Comparison of ENCODE assay signal across 8 cellular contexts in the genomic region with DNA sequence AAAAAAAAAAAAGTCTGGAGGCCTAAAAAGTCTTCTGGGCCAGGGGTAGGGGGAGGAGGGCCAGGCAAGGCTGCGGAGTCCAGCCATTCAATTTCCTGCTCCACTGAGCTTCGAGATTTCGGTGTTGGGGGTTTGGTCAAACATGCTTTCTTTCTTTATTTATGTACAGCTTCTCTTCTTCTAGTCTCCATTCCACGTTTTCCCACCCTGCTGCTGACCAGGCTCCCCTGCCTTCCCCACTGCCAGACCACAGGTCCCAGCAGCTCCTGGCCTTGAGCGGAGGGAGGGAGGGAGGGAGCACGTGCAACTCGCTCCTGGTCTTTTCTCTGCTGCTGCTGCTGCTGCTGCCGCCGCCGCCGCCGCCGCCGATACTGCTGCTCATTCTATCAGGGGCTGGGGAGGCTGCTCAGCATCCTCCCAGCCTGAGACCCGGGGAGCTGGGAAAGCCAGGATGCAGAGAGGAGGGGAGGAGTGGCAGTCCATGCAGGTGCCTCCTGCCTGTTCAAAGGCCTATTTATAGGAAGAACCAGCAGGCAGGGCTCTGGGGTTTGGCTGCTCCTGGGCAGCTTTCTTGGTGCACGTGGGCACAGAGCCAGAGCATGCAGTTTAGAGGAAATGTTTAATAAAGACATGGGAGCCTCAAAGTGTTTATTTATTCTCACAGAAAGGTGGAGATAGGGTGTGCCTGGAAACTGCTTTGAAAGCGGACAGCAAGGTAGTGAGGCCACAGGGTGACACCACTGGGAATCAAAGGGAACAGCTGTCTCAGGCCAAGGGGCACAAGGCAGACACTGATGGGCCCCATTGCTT. TPM values are rescaled to one million over a fixed set of nuclear protein-coding genes. Genes with fewer than 3 reads are reported as not detected.
DNase-seq lines count a peak whose midpoint lies in the region; ATAC-seq and TF ChIP-seq lines count a peak whose summit lies in the region.

No MANE protein-coding gene starts in this region.

- no peaks in the 10 kb centered on the region for H3K36me3 ChIP-seq in H7 (replicated peaks; ENCODE audit: control insufficient read depth, insufficient read depth, low read length)
- H3K36me3 ChIP-seq in heart right ventricle, result no peaks in the 10 kb centered on the region

- intact Hi-C loops in heart right ventricle (cut with DNase I), result loop anchor here in 2 of 10 donors (5.0 to 10.0 kb wide), 2 partner anchors 51 to 63 kb away; no protein-coding TSS in a partner anchor

- WGBS in heart right ventricle, 2 donors, result 6 to 7% methylated on average over 17 of the region's 17 CpGs

- H3K4me3 ChIP-seq in H7 (ENCODE audit: insufficient read depth, low read depth, low read length) (peak overlapping the region; percentile 35), heart right ventricle (peak overlapping the region in 7 of 10 donors; percentile 16 to 45 (median 32))

- H3K4me1 ChIP-seq in heart right ventricle, result peaks cover 20 to 52% (median 47%) of the 10 kb centered on the region in 9 donors

- CTCF ChIA-PET in RWPE1 (lab: Yijun Ruan, JAX), result interaction anchor here (0.6 kb wide), 1 partner anchor 25 kb away, joined by 3 read pairs; no protein-coding TSS in a partner anchor

- peaks cover 45% of the 10 kb centered on the region for H3K27me3 ChIP-seq in H7 (ENCODE audit: control insufficient read depth, insufficient read depth, low read length)
- H3K27me3 ChIP-seq in heart right ventricle, result peaks cover 0 to 19% (median 8%) of the 10 kb centered on the region in 7 donors

- DNase-seq in H7 (peak; percentile 82), RWPE1 (ENCODE audit: low spot score) (no peak), heart right ventricle (peak in 1 of 2 donors; percentile 49), retina (peak; percentile 83), KG1 (lab: John Stamatoyannopoulos, UW) (no peak)
- DNase-seq in activated CD4-positive, alpha-beta T cell treated with anti-CD3 and anti-CD28 coated beads for 1 hour, result no peak

- TF ChIP-seq CTCF in RWPE1 (conservative IDR thresholded peaks at IDR 0.05; ENCODE audit: low read depth) (no peak), heart right ventricle (IDR thresholded peaks at IDR 0.05) (no peak)

- H3K9me3 ChIP-seq in heart right ventricle, result no peaks in the 10 kb centered on the region

- peak overlapping the region; percentile 79 for H3K27ac ChIP-seq in RWPE1
- H3K27ac ChIP-seq in heart right ventricle, result peak overlapping the region in 7 of 10 donors; percentile 22 to 95 (median 88)

- POLR2A ChIA-PET in RWPE1 (lab: Yijun Ruan, JAX; ENCODE audit: low non-redundant PET), result no interaction called here

- ATAC-seq in heart right ventricle, result peak in 6 of 8 donors; percentile 9 to 55 (median 32)
- no peak for ATAC-seq in HG02852 (IDR thresholded peaks at IDR 0.05; ENCODE audit: unreplicated experiment)
- no peak for ATAC-seq in HG03196 (IDR thresholded peaks at IDR 0.05; ENCODE audit: unreplicated experiment)

RNA-seq across cellular contexts. Expression of gene ZFHX3, which starts 23.4 kb away (rescaled TPM):
- 1.2 and 1.3 TPM in 2 replicates for total RNA-seq in H7 (2014; rRNA removed; shearing (Covaris generic))
- total RNA-seq in heart right ventricle, result 10 to 100 TPM in 6 of 10 donors, 1 to 10 TPM in 4; 7.9 to 15.2 (median 11.7) TPM
- polyA plus RNA-seq in heart right ventricle, result 1 to 10 TPM; 1.6 to 4.0 TPM

Comparison
In these comparisons a context has a peak if more than half of its experiments do, and no peak if none do; other contexts are left out.
1. DNase-seq: peak in H7 (single experiment) and retina (single experiment); none in RWPE1 (single experiment), KG1 (single experiment) and activated CD4-positive, alpha-beta T cell treated with anti-CD3 and anti-CD28 coated beads for 1 hour (single experiment).
2. ATAC-seq: peak in heart right ventricle (6 of 8); none in HG02852 (single experiment) and HG03196 (single experiment).